Comparison of ENCODE assay signal across 9 cellular contexts in genomic region chr2:85704800-85705679, GRCh38. TPM values are rescaled to one million over a fixed set of nuclear protein-coding genes. Genes with fewer than 3 reads are reported as not detected.
A peak's percentile ranks its signal among the peaks of the same experiment; 100 is the strongest.
DNase-seq lines count a peak whose midpoint lies in the region; ATAC-seq and TF ChIP-seq lines count a peak whose summit lies in the region.
"Had no signal": no experiment of that assay in that cellular context is flagged by ENCODE, and none has a peak within 500 bp of the region (broad histone marks: within the 10 kb centered on the region; RNA-seq: fewer than 3 reads in every experiment).

No MANE protein-coding gene starts in this region.

- peak overlapping the region; percentile 63 to 64 for H3K4me3 Mint-ChIP-seq in effector memory CD8-positive, alpha-beta T cell

- peak overlapping the region; percentile 73 for H3K27ac ChIP-seq in BLaER1
- peak overlapping the region; percentile 94 for H3K27ac ChIP-seq in upper lobe of right lung

- H3K9ac ChIP-seq in BLaER1: peak overlapping the region; percentile 26; the same call in 1 of the 2 replicates

- H3K27me3 Mint-ChIP-seq in effector memory CD8-positive, alpha-beta T cell: no peaks in the 10 kb centered on the region

- no peak for TF ChIP-seq CTCF in upper lobe of right lung (IDR thresholded peaks at IDR 0.05)

- ATAC-seq in GM21423 (IDR thresholded peaks at IDR 0.05; ENCODE audit: unreplicated experiment) (peak; percentile 70), upper lobe of right lung (no peak), HG03097 (IDR thresholded peaks at IDR 0.05; ENCODE audit: low FRiP score, unreplicated experiment) (no peak)
- ATAC-seq in effector memory CD8-positive, alpha-beta T cell (replicated peaks): peak; percentile 76

- peak overlapping the region; percentile 80 to 92 for H3K27ac Mint-ChIP-seq in effector memory CD8-positive, alpha-beta T cell

- no peaks in the 10 kb centered on the region for H3K36me3 ChIP-seq in BLaER1
- H3K36me3 ChIP-seq in upper lobe of right lung: no peaks in the 10 kb centered on the region

- H3K4me1 Mint-ChIP-seq in effector memory CD8-positive, alpha-beta T cell (ENCODE audit: low read depth in 2 of 2): peaks cover 37 to 38% of the 10 kb centered on the region in 2 donors

- peak; percentile 88 for DNase-seq in NOMO-1 treated with DMSO at 0.1 percent for 48 hours (lab: John Stamatoyannopoulos, UW; ENCODE audit: unreplicated experiment)
- peak in 2 of 3 experiments; percentile 52 to 56 for DNase-seq in effector memory CD8-positive, alpha-beta T cell
- no peak for DNase-seq in upper lobe of right lung
- DNase-seq in stimulated activated naive CD4-positive, alpha-beta T cell treated with Interleukin-2 at 50 U/mL for 16 hours (lab: John Stamatoyannopoulos, UW): no peak
- no peak for DNase-seq in NCI-H1105 (lab: John Stamatoyannopoulos, UW)

- peak overlapping the region; percentile 96 for H3K4me2 ChIP-seq in BLaER1

- no peaks in the 10 kb centered on the region for H3K9me3 Mint-ChIP-seq in effector memory CD8-positive, alpha-beta T cell

- H3K27me3 ChIP-seq in BLaER1 (no peaks in the 10 kb centered on the region), upper lobe of right lung (no peaks in the 10 kb centered on the region)

- H4K20me1 ChIP-seq in BLaER1: no peaks in the 10 kb centered on the region

- intact Hi-C loops in upper lobe of right lung (cut with DNase I): no loop called here

- H3K9me3 ChIP-seq in BLaER1 (no peaks in the 10 kb centered on the region), upper lobe of right lung (no peaks in the 10 kb centered on the region)

- H3K4me1 ChIP-seq in BLaER1 (peaks cover 44% of the 10 kb centered on the region), upper lobe of right lung (peaks cover 58% of the 10 kb centered on the region)

- peaks cover 13% of the 10 kb centered on the region for H3K36me3 Mint-ChIP-seq in effector memory CD8-positive, alpha-beta T cell (ENCODE audit: insufficient read depth)

- 0 out of 2 replicates have a peak overlapping the region, but pooled peaks have one; percentile 31 for H3K4me3 ChIP-seq in BLaER1
- H3K4me3 ChIP-seq in upper lobe of right lung: no peak overlapping the region

RNA-seq across cellular contexts. Expression of gene GNLY, which starts 10.9 kb away (rescaled TPM):
- total RNA-seq in upper lobe of right lung: 18.5 TPM
- total RNA-seq: renal cortical epithelial cell had no signal

RNA-seq across cellular contexts. Expression of gene SFTPB, which starts 37.0 kb away (rescaled TPM):
- total RNA-seq in upper lobe of right lung: 14,872 TPM
- total RNA-seq: renal cortical epithelial cell had no signal

RNA-seq across cellular contexts. Expression of gene ATOH8, which starts 48.8 kb away (rescaled TPM):
- 93.6 TPM for total RNA-seq in upper lobe of right lung

Comparison
In these comparisons a context has a peak if more than half of its experiments do, and no peak if none do; other contexts are left out.
1. ATAC-seq: peak in GM21423 (single experiment) and effector memory CD8-positive, alpha-beta T cell (single experiment); none in upper lobe of right lung (single experiment) and HG03097 (single experiment).
2. DNase-seq: peak in NOMO-1 treated with DMSO at 0.1 percent for 48 hours (single experiment) and effector memory CD8-positive, alpha-beta T cell (2 of 3); none in upper lobe of right lung (single experiment), stimulated activated naive CD4-positive, alpha-beta T cell treated with Interleukin-2 at 50 U/mL for 16 hours (single experiment) and NCI-H1105 (single experiment).